Comparison of ENCODE assay signal across 21 cellular contexts in genomic region chr7:23494009-23494408, GRCh38. TPM values are rescaled to one million over a fixed set of nuclear protein-coding genes. Genes with fewer than 3 reads are reported as not detected.
A peak's percentile ranks its signal among the peaks of the same experiment; 100 is the strongest.
DNase-seq lines count a peak whose midpoint lies in the region; ATAC-seq and TF ChIP-seq lines count a peak whose summit lies in the region.
"Had no signal": no experiment of that assay in that cellular context is flagged by ENCODE, and none has a peak within 500 bp of the region (broad histone marks: within the 10 kb centered on the region; RNA-seq: fewer than 3 reads in every experiment).

No MANE protein-coding gene starts in this region.

- H3K9ac ChIP-seq in SK-N-MC (ENCODE audit: insufficient read length) = no peak overlapping the region
- no peak overlapping the region for H3K9ac ChIP-seq in Karpas-422 (ENCODE audit: low read length)

- no peaks in the 10 kb centered on the region for H3K9me3 Mint-ChIP-seq in osteocyte (ENCODE audit: unreplicated experiment)
- H3K9me3 Mint-ChIP-seq: CD4-positive, CD25-positive, alpha-beta regulatory T cell; CD8-positive, alpha-beta memory T cell; HFFc6; IgD-negative memory B cell had no signal

- H3K27me3 Mint-ChIP-seq in osteocyte (ENCODE audit: unreplicated experiment) = no peaks in the 10 kb centered on the region
- H3K27me3 Mint-ChIP-seq: CD4-positive, CD25-positive, alpha-beta regulatory T cell; CD8-positive, alpha-beta memory T cell; IgD-negative memory B cell had no signal

- peak; percentile 38 for DNase-seq in activated effector memory CD4-positive, alpha-beta T cell treated with anti-CD3 and anti-CD28 coated beads, Interleukin-2, amount 50 U/mL, for 16 hours
- DNase-seq in activated effector memory CD4-positive, alpha-beta T cell treated with Interleukin-2 at 50 U/mL for 16 hours = no peak
- DNase-seq in SK-N-MC (ENCODE audit: low read depth, low spot score) (no peak), osteocyte (ENCODE audit: extremely low spot score, unreplicated experiment) (peak; percentile 49), RPMI8226 (no peak), Karpas-422 (no peak)
- DNase-seq: ACHN; BE2C; C1 segment of cervical spinal cord; CD4-positive, CD25-positive, alpha-beta regulatory T cell; CD8-positive, alpha-beta memory T cell; COR-L47; DMS 273 treated with DMSO at 0.1 percent for 48 hours; DMS79; GDM1; GOT3; H7; HFFc6 had no signal

- H3K27ac ChIP-seq in SK-N-MC (0 out of 2 replicates have a peak overlapping the region, but pooled peaks have one; percentile 36), Karpas-422 (ENCODE audit: low read length) (no peak overlapping the region)

- H3K4me2 ChIP-seq in Karpas-422 (ENCODE audit: low read depth, low read length, poor library complexity, severe bottlenecking) = no peak overlapping the region

- H4K20me1 ChIP-seq in Karpas-422 (ENCODE audit: insufficient read depth, low read depth, low read length) = no peaks in the 10 kb centered on the region

- no peak for ATAC-seq in GM21367 (IDR thresholded peaks at IDR 0.05; ENCODE audit: unreplicated experiment)
- ATAC-seq: HCT116 had no signal

- H3K27me3 ChIP-seq in Karpas-422 (ENCODE audit: low read length) = no peaks in the 10 kb centered on the region
- H3K27me3 ChIP-seq: BE2C had no signal

- no peaks in the 10 kb centered on the region for H3K9me2 ChIP-seq in Karpas-422 (replicated peaks; ENCODE audit: insufficient read depth, low read length)

- TF ChIP-seq CTCF in osteocyte (IDR thresholded peaks at IDR 0.05) = no peak

- H3K4me1 ChIP-seq in Karpas-422 (ENCODE audit: low read length) = peaks cover 11% of the 10 kb centered on the region
- H3K4me1 ChIP-seq: BE2C had no signal

- H3K4me3 ChIP-seq in SK-N-MC (no peak overlapping the region), Karpas-422 (ENCODE audit: low read length) (no peak overlapping the region)

- H3K36me3 ChIP-seq in SK-N-MC (ENCODE audit: insufficient read depth, low read length) = no peaks in the 10 kb centered on the region
- no peaks in the 10 kb centered on the region for H3K36me3 ChIP-seq in Karpas-422 (ENCODE audit: insufficient read depth, low read length)
- H3K36me3 ChIP-seq: BE2C had no signal

- H3K4me3 Mint-ChIP-seq in osteocyte (ENCODE audit: unreplicated experiment) = no peak overlapping the region
- H3K4me3 Mint-ChIP-seq: CD4-positive, CD25-positive, alpha-beta regulatory T cell; CD8-positive, alpha-beta memory T cell; HFFc6; IgD-negative memory B cell had no signal

- no peak overlapping the region for H2AFZ ChIP-seq in Karpas-422 (ENCODE audit: low read length)

- H3K9me3 ChIP-seq in SK-N-MC (ENCODE audit: low read depth, low read length) (no peaks in the 10 kb centered on the region), Karpas-422 (ENCODE audit: low read length) (no peaks in the 10 kb centered on the region)
- H3K9me3 ChIP-seq: BE2C had no signal

- no peaks in the 10 kb centered on the region for H3K79me2 ChIP-seq in Karpas-422 (ENCODE audit: low read length)

- H3K4me1 Mint-ChIP-seq in osteocyte (ENCODE audit: unreplicated experiment) = no peaks in the 10 kb centered on the region

- H3K27ac Mint-ChIP-seq in osteocyte (ENCODE audit: unreplicated experiment) = no peak overlapping the region
- H3K27ac Mint-ChIP-seq: CD4-positive, CD25-positive, alpha-beta regulatory T cell; HFFc6 had no signal

- peaks cover 6% of the 10 kb centered on the region for H3K36me3 Mint-ChIP-seq in osteocyte (ENCODE audit: unreplicated experiment)
- H3K36me3 Mint-ChIP-seq: IgD-negative memory B cell had no signal

RNA-seq across cellular contexts. Expression of gene IGF2BP3, which starts 23.7 kb away (rescaled TPM):
- total RNA-seq in osteocyte = 70.0 and 70.5 TPM in 2 replicates
- total RNA-seq in Karpas-422 (2014; rRNA removed; shearing (Covaris generic); ENCODE audit: low replicate concordance) = 61.5 and 120 TPM in 2 replicates

RNA-seq across cellular contexts. Expression of gene TRA2A, which starts 37.8 kb away (rescaled TPM):
- total RNA-seq in osteocyte = 78.8 and 79.0 TPM in 2 replicates
- 34.3 and 34.5 TPM in 2 replicates for total RNA-seq in Karpas-422 (2014; rRNA removed; shearing (Covaris generic); ENCODE audit: low replicate concordance)

Comparison
In these comparisons a context has a peak if more than half of its experiments do, and no peak if none do; other contexts are left out.
1. DNase-seq: peak in activated effector memory CD4-positive, alpha-beta T cell treated with anti-CD3 and anti-CD28 coated beads, Interleukin-2, amount 50 U/mL, for 16 hours (single experiment) and osteocyte (single experiment); none in activated effector memory CD4-positive, alpha-beta T cell treated with Interleukin-2 at 50 U/mL for 16 hours (single experiment), SK-N-MC (single experiment), RPMI8226 (single experiment) and Karpas-422 (single experiment).